ENCODE assay signal across 1 cellular context in the genomic region with DNA sequence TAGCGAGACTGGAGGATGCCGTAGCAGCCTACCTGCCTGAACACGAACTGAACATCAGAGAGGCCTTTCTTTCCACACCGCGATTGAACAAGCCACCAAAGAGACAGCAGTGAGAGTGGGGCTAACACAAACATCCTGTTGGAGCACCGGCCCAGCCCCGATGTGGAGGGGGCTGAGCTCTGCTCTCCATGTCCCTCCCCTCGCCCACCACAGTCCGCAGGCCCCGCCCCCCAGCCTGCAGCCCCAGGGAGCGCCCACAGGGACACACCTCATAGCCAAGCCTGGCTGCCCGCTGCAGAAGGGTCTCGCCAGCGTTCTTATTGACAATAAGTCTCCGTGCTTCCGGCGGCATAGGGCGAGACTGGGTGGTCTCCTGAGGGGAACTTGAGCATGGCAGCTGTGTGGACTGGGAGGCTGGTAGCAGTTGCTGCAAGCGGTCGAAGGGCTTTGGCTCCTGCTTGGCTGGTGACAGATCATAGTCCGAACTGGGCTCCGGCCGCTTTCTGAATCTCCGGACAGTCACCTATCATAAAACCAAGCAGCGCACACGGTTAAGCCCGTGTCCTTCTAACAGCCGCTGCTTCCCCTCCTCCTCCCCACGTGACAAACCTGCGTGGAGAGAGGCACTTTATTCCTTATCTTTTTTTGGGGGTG.
TF ChIP-seq lines count a peak whose summit lies in the region.

No MANE protein-coding gene starts in this region.

TF ChIP-seq in GM23338, 12 proteins besides CTCF, POLR2A, EP300 and RAD21 (continued from another document):
- TF ChIP-seq ZNF462 (CRISPR knock-in tag; IDR thresholded peaks at IDR 0.05) = no peak
- TF ChIP-seq STAT1 (IDR thresholded peaks at IDR 0.05; ENCODE audit: unreplicated experiment) = no peak
- no peak for TF ChIP-seq EZH2phosphoT487 (IDR thresholded peaks at IDR 0.05; ENCODE audit: unreplicated experiment)
- no peak for TF ChIP-seq CREB1 (CRISPR knock-in tag; IDR thresholded peaks at IDR 0.05; ENCODE audit: low read depth)
